In the genomic region with DNA sequence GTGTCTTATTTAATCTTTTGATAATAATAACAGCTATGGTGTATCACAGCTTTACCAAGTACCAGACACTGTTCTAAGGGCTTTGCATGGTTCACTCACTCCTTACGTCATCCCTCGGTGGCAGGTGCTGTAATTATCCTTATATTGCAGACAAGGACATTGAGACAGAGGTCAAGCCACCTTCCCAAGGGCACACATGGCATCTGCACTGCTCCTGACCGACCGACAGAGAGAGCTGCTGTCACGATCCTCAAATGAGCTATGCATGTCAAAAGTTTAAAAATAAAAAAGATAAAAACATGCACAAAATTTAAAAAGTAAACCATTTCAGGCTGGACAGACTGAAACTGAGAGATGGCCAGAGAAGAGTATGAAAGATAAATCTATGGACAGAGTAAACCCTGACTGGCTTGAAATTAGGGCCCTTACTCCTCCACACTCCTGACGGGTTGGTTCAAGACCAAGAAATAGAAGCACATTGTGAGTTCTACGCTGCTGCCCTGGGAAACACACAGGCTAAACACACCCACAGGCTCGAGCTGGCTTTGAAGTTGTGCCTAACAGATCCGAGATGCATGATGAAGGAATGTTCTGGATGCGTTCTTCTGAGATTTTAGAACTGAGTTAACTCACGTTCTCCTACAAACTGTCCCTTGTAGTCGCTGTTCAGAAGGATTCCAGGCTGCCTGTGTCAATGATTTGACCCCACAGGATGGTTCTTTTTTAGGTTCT, we compare ENCODE assay signal across 11 cellular contexts.
DNase-seq lines count a peak whose midpoint lies in the region; ATAC-seq and TF ChIP-seq lines count a peak whose summit lies in the region.
"Had no signal": no experiment of that assay in that cellular context is flagged by ENCODE, and none has a peak within 500 bp of the region (broad histone marks: within the 10 kb centered on the region; RNA-seq: fewer than 3 reads in every experiment).

No MANE protein-coding gene starts in this region.

- peaks cover 50% of the 10 kb centered on the region for H3K4me1 ChIP-seq in GM23248 (ENCODE audit: insufficient read depth)

- H3K27me3 ChIP-seq in GM23248 (replicated peaks; ENCODE audit: insufficient read depth) (no peaks in the 10 kb centered on the region), dorsolateral prefrontal cortex (no peaks in the 10 kb centered on the region)
- H3K27me3 ChIP-seq: MG63 had no signal

- no peaks in the 10 kb centered on the region for H3K9me2 ChIP-seq in GM23248 (ENCODE audit: insufficient read depth)

- H2AFZ ChIP-seq in GM23248: peak overlapping the region; percentile 46

- no peaks in the 10 kb centered on the region for H3K9me3 ChIP-seq in GM23248 (ENCODE audit: low read depth)
- H3K9me3 ChIP-seq: MG63 had no signal

- ATAC-seq in left lobe of liver: peak; percentile 20
- no peak for ATAC-seq in GM21576 (IDR thresholded peaks at IDR 0.05; ENCODE audit: unreplicated experiment)
- ATAC-seq in HG02973 (IDR thresholded peaks at IDR 0.05; ENCODE audit: unreplicated experiment): no peak

- H3K79me2 ChIP-seq in GM23248 (ENCODE audit: insufficient read depth): no peaks in the 10 kb centered on the region

- intact Hi-C loops in dorsolateral prefrontal cortex (cut with DNase I): no loop called here

- H4K20me1 ChIP-seq in GM23248 (ENCODE audit: insufficient read depth): no peaks in the 10 kb centered on the region

- H3K9ac ChIP-seq in GM23248: peak overlapping the region; percentile 35

- in situ Hi-C loops in GM23248 (cut with MboI): loop anchor here (10.0 kb wide), 1 partner anchor 261 kb away; no protein-coding TSS in a partner anchor

- no peaks in the 10 kb centered on the region for H3K36me3 ChIP-seq in GM23248 (ENCODE audit: low read depth)
- H3K36me3 ChIP-seq: MG63 had no signal

- peaks cover 54% of the 10 kb centered on the region for H3F3A ChIP-seq in GM23248 (ENCODE audit: insufficient read depth)

- WGBS in GM23248 (ENCODE audit: low coverage in 1 of 2, low lambda C conversion rate in 2 of 2, missing lambda C conversion rate in 2 of 2), 2 experiments: 26 to 27% methylated on average over 12 of the region's 12 CpGs

- DNase-seq in GM23248 (peak; percentile 81), dorsolateral prefrontal cortex (no peak), left lobe of liver (ENCODE audit: low spot score) (peak; percentile 46), SIG-M5 treated with dmso at 0.1 percent for 504 hours (lab: John Stamatoyannopoulos, UW; ENCODE audit: unreplicated experiment) (no peak), amniotic stem cell (lab: John Stamatoyannopoulos, UW) (no peak)
- DNase-seq: C1 segment of cervical spinal cord, HCEC 1CT, MG63 had no signal

- TF ChIP-seq CTCF in dorsolateral prefrontal cortex (IDR thresholded peaks at IDR 0.05 in 54 of 56, conservative IDR thresholded peaks at IDR 0.05 in 2 of 56; ENCODE audit: low read depth in 1 of 56, partially characterized antibody in 56 of 56): peak in 30 of 56 donors; percentile 11 to 43 (median 24)

- H3K4me3 ChIP-seq in GM23248: no peak overlapping the region
- H3K4me3 ChIP-seq in dorsolateral prefrontal cortex: no peak overlapping the region
- no peak overlapping the region for H3K4me3 ChIP-seq in skin epidermis
- H3K4me3 ChIP-seq: MG63 had no signal

- H3K4me2 ChIP-seq in GM23248 (ENCODE audit: unreplicated experiment): no peak overlapping the region

- peak overlapping the region; percentile 73 for H3K27ac ChIP-seq in GM23248
- peak overlapping the region in 15 of 59 donors; percentile 5 to 70 (median 21) for H3K27ac ChIP-seq in dorsolateral prefrontal cortex
- H3K27ac ChIP-seq in skin epidermis: peak overlapping the region in 19 of 21 experiments; percentile 34 to 90 (median 78)

Comparison
In these comparisons a context has a peak if more than half of its experiments do, and no peak if none do; other contexts are left out.
1. DNase-seq: peak in GM23248 (single experiment) and left lobe of liver (single experiment); none in dorsolateral prefrontal cortex (0 of 10), SIG-M5 treated with dmso at 0.1 percent for 504 hours (single experiment) and amniotic stem cell (single experiment).